ENCODE assay signal across 10 cellular contexts in genomic region chr12:10879-11812, GRCh38. TPM values are rescaled to one million over a fixed set of nuclear protein-coding genes. Genes with fewer than 3 reads are reported as not detected.
DNase-seq lines count a peak whose midpoint lies in the region; ATAC-seq, FAIRE-seq and TF ChIP-seq lines count a peak whose summit lies in the region.
"Not testable (repeated sequence)": the region's sequence is repeated elsewhere in the genome, so short reads cannot be mapped to it uniquely, and the experiment has no call there.
"Had no signal": no experiment of that assay in that cellular context is flagged by ENCODE, and none has a peak within 500 bp of the region (broad histone marks: within the 10 kb centered on the region; RNA-seq: fewer than 3 reads in every experiment).

No MANE protein-coding gene starts in this region.

- not testable (repeated sequence) for H3K27me3 Mint-ChIP-seq in T-cell; activated T-helper 17 cell treated with anti-CD3 and anti-CD28 coated beads, Interleukin-2, amount 50 U/mL, for 72 hours; endothelial cell (ENCODE audit: unreplicated experiment); natural killer cell (ENCODE audit: low read depth in 2 of 2); progenitor cell of endocrine pancreas

- H3K27ac Mint-ChIP-seq in T-cell; activated T-helper 17 cell treated with anti-CD3 and anti-CD28 coated beads, Interleukin-2, amount 50 U/mL, for 72 hours; endothelial cell (ENCODE audit: unreplicated experiment); natural killer cell; progenitor cell of endocrine pancreas: not testable (repeated sequence)

- H3K9me3 Mint-ChIP-seq in T-cell; activated T-helper 17 cell treated with anti-CD3 and anti-CD28 coated beads, Interleukin-2, amount 50 U/mL, for 72 hours; endothelial cell (ENCODE audit: unreplicated experiment); natural killer cell; progenitor cell of endocrine pancreas (ENCODE audit: low read depth): not testable (repeated sequence)

- H3K4me3 Mint-ChIP-seq in T-cell; activated T-helper 17 cell treated with anti-CD3 and anti-CD28 coated beads, Interleukin-2, amount 50 U/mL, for 72 hours; endothelial cell (ENCODE audit: unreplicated experiment); natural killer cell; progenitor cell of endocrine pancreas (ENCODE audit: low read depth): not testable (repeated sequence)

- H3K4me1 ChIP-seq in HCT116 (ENCODE audit: control insufficient read depth in 1 of 2, insufficient read depth in 2 of 2, low read length in 2 of 2); HepG2 (ENCODE audit: insufficient read depth, low read length); upper lobe of right lung: not testable (repeated sequence)

- not testable (repeated sequence) for H3K79me2 ChIP-seq in HCT116 (ENCODE audit: insufficient read depth, low read length); HepG2 (ENCODE audit: insufficient read depth, low read length)

- not testable (repeated sequence) for H3K9me3 ChIP-seq in HCT116 (ENCODE audit: control insufficient read depth in 1 of 2, insufficient read depth in 1 of 2, low read depth in 1 of 2, low read length in 2 of 2); HepG2 (ENCODE audit: low read length); upper lobe of right lung

- not testable (repeated sequence) for H4K20me1 ChIP-seq in HCT116 (ENCODE audit: insufficient read depth); HepG2 (ENCODE audit: insufficient read depth, low read length)

- not testable (repeated sequence) for H3K36me3 ChIP-seq in HCT116 (ENCODE audit: control insufficient read depth in 1 of 2, insufficient read depth in 2 of 2, low read length in 2 of 2); HepG2 (replicated peaks in 1 of 2; ENCODE audit: control insufficient read depth in 1 of 2, insufficient read depth in 2 of 2, low read length in 2 of 2); upper lobe of right lung

- FAIRE-seq in HepG2 (lab: Jason Lieb, UNC): not testable (repeated sequence)

- TF ChIP-seq CTCF in HCT116 (IDR thresholded peaks at IDR 0.05 in 2 of 3, conservative IDR thresholded peaks at IDR 0.05 in 1 of 3; ENCODE audit: borderline replicate concordance in 1 of 3, insufficient read depth in 1 of 3, low read depth in 2 of 3, low read length in 2 of 3) (peak in 2 of 3 experiments; percentile 22 to 30; a peak in 2 of 6 replicates), endothelial cell (IDR thresholded peaks at IDR 0.05; ENCODE audit: unreplicated experiment) (peak; percentile 64), natural killer cell (IDR thresholded peaks at IDR 0.05) (peak; percentile 12), progenitor cell of endocrine pancreas (IDR thresholded peaks at IDR 0.05; ENCODE audit: unreplicated experiment) (peak; percentile 7), upper lobe of right lung (IDR thresholded peaks at IDR 0.05) (peak; percentile 24)
- TF ChIP-seq CTCF in HepG2 (CRISPR knock-in tag; IDR thresholded peaks at IDR 0.05): not testable (repeated sequence)

- H3K4me1 Mint-ChIP-seq in T-cell; activated T-helper 17 cell treated with anti-CD3 and anti-CD28 coated beads, Interleukin-2, amount 50 U/mL, for 72 hours; endothelial cell (ENCODE audit: unreplicated experiment); natural killer cell; progenitor cell of endocrine pancreas (ENCODE audit: low read depth): not testable (repeated sequence)

- not testable (repeated sequence) for H3K4me3 ChIP-seq in HCT116 (replicated peaks in 1 of 2; ENCODE audit: low read depth in 1 of 2, low read length in 2 of 2); HepG2 (replicated peaks in 1 of 3; ENCODE audit: insufficient read depth in 1 of 3, low read depth in 2 of 3, low read length in 3 of 3); upper lobe of right lung

- H3K9ac ChIP-seq in HCT116 (ENCODE audit: low read length); HepG2 (ENCODE audit: insufficient read depth, low read depth, low read length): not testable (repeated sequence)

- intact Hi-C loops in HCT116 (cut with micrococcal nuclease); HepG2 (cut with micrococcal nuclease; ENCODE audit: unreplicated experiment); natural killer cell (cut with micrococcal nuclease); upper lobe of right lung (cut with DNase I): not testable (repeated sequence)

- TF ChIP-seq POLR2A in HCT116 (IDR thresholded peaks at IDR 0.05; ENCODE audit: borderline replicate concordance, extremely low read depth, insufficient read depth, insufficient read length); HepG2 (IDR thresholded peaks at IDR 0.05; ENCODE audit: insufficient read depth in 1 of 2, low read depth in 2 of 2, low read length in 2 of 2): not testable (repeated sequence)

- H3K9me2 ChIP-seq in HCT116 (ENCODE audit: insufficient read depth): not testable (repeated sequence)

- not testable (repeated sequence) for H3K4me2 ChIP-seq in HCT116 (ENCODE audit: low read length); HepG2 (ENCODE audit: low read depth, low read length)

- not testable (repeated sequence) for H3K36me3 Mint-ChIP-seq in T-cell; activated T-helper 17 cell treated with anti-CD3 and anti-CD28 coated beads, Interleukin-2, amount 50 U/mL, for 72 hours (ENCODE audit: low read depth); endothelial cell (ENCODE audit: low read depth, unreplicated experiment); natural killer cell; progenitor cell of endocrine pancreas (ENCODE audit: insufficient read depth)

- not testable (repeated sequence) for ATAC-seq in HCT116, upper lobe of right lung
- ATAC-seq in T-cell (replicated peaks in 1 of 4): peak in 3 of 4 experiments; percentile 52 to 64 (median 57)
- ATAC-seq in activated T-helper 17 cell treated with anti-CD3 and anti-CD28 coated beads, Interleukin-2, amount 50 U/mL, for 72 hours (replicated peaks): peak; percentile 11
- ATAC-seq in HepG2: peak; percentile 29; the same call in 1 of the 3 replicates
- ATAC-seq in natural killer cell: peak in 2 of 3 donors; percentile 43 to 70

- BruUV-seq in HCT116 (replicated peaks; lab: Mats Ljungman, UMichigan); HepG2 (replicated peaks; lab: Mats Ljungman, UMichigan): not testable (repeated sequence)

- POLR2A ChIA-PET in HCT116 (lab: Charles Lee); T-cell (lab: Charles Lee); HepG2 (lab: Yijun Ruan, JAX): not testable (repeated sequence)

- WGBS in HepG2 (ENCODE audit: low lambda C conversion rate): 93% methylated on average over 63 of the region's 81 CpGs

- TF ChIP-seq EP300 in HepG2 (IDR thresholded peaks at IDR 0.05; ENCODE audit: low read depth in 2 of 2, low read length in 2 of 2); HepG2 (CRISPR knock-in tag; IDR thresholded peaks at IDR 0.05; ENCODE audit: borderline replicate concordance): not testable (repeated sequence)

- not testable (repeated sequence) for TF ChIP-seq RAD21 in HCT116 (IDR thresholded peaks at IDR 0.05; ENCODE audit: low read depth); HepG2 (CRISPR knock-in tag; IDR thresholded peaks at IDR 0.05)

- H3K27me3 ChIP-seq in HCT116 (ENCODE audit: insufficient read depth, low read length); HepG2 (ENCODE audit: control insufficient read depth in 1 of 2, insufficient read depth in 2 of 2, low read length in 2 of 2); upper lobe of right lung: not testable (repeated sequence)

- in situ Hi-C loops in HepG2 (cut with HindIII; ENCODE audit: extremely low pct_ligation_motif_present, low pct_unique_long_range_greater_than_20kb): not testable (repeated sequence)

- RAD21 ChIA-PET in HCT116 (lab: Charles Lee; ENCODE audit: low non-redundant PET in 1 of 2, low total read pairs in 2 of 2, uncharacterized antibody in 2 of 2, unreplicated experiment in 2 of 2): not testable (repeated sequence)

- not testable (repeated sequence) for H3K27ac ChIP-seq in HCT116 (ENCODE audit: low read depth, low read length); HepG2 (ENCODE audit: extremely low read length, insufficient read depth, low read length); upper lobe of right lung

- H2AFZ ChIP-seq in HCT116 (ENCODE audit: low read depth, low read length, poor library complexity, severe bottlenecking); HepG2 (ENCODE audit: low read length): not testable (repeated sequence)

- CTCF ChIA-PET in HCT116 (lab: Charles Lee); T-cell (lab: Charles Lee); HepG2 (lab: Yijun Ruan, JAX; ENCODE audit: low intra/inter-chr PET ratio, low total read pairs): not testable (repeated sequence)

- DNase-seq in HCT116 (ENCODE audit: low read depth, low spot score); endothelial cell (ENCODE audit: low spot score); HepG2 (ENCODE audit: low spot score); natural killer cell; progenitor cell of endocrine pancreas (ENCODE audit: low spot score, unreplicated experiment): not testable (repeated sequence)
- DNase-seq in T-cell (peak in 1 of 34 experiments; percentile 48), upper lobe of right lung (peak; percentile 69)

RNA-seq across cellular contexts. Expression of gene IQSEC3, which starts 55.4 kb away (rescaled TPM):
- total RNA-seq in HCT116 (2021; ENCODE audit: unreplicated experiment): not detected
- polyA plus RNA-seq in HCT116 (2012): not detected in 2 replicates
- 1 to 10 TPM in 4 of 5 donors, under 1 TPM in 1; 0.30 to 7.3 (median 2.9) TPM for total RNA-seq in T-cell
- under 1 TPM; 0.05 to 0.39 TPM for total RNA-seq in activated T-helper 17 cell treated with anti-CD3 and anti-CD28 coated beads, Interleukin-2, amount 50 U/mL, for 72 hours
- total RNA-seq in endothelial cell (ENCODE audit: unreplicated experiment): 13.2 TPM
- total RNA-seq in HepG2 (2016; rRNA removed; fragmentation: Illumina TruSeq; extraction: Trizol): not detected in 2 replicates
- not detected in 2 replicates for total RNA-seq in HepG2 (2016; cell fraction: cytosol; rRNA removed; fragmentation: Illumina TruSeq; extraction: Trizol; ENCODE audit: low read depth)
- total RNA-seq in HepG2 (2016; cell fraction: insoluble cytoplasmic fraction; rRNA removed; fragmentation: Illumina TruSeq; extraction: Trizol): not detected in 2 replicates
- not detected in 2 replicates for total RNA-seq in HepG2 (2016; cell fraction: membrane; rRNA removed; fragmentation: Illumina TruSeq; extraction: Trizol)
- not detected in 2 replicates for total RNA-seq in HepG2 (2016; cell fraction: nucleus; rRNA removed; fragmentation: Illumina TruSeq; extraction: Trizol)
- polyA plus RNA-seq in HepG2 (2011; rRNA removed): not detected in 2 replicates
- not detected in 2 replicates for polyA plus RNA-seq in HepG2 (2011; cell fraction: cytosol; rRNA removed)
- not detected in 2 replicates for polyA plus RNA-seq in HepG2 (2011; cell fraction: nucleus; rRNA removed)
- not detected in 2 replicates for polyA plus RNA-seq in HepG2 (2012)
- not detected in 2 replicates for polyA plus RNA-seq in HepG2 (2016; cell fraction: cytosol; fragmentation: Illumina TruSeq; extraction: Trizol; ENCODE audit: low read depth)
- polyA plus RNA-seq in HepG2 (2016; cell fraction: insoluble cytoplasmic fraction; fragmentation: Illumina TruSeq; extraction: Trizol; ENCODE audit: low read depth): not detected in 2 replicates
- polyA plus RNA-seq in HepG2 (2016; cell fraction: membrane; fragmentation: Illumina TruSeq; extraction: Trizol; ENCODE audit: low read depth): not detected in 2 replicates
- polyA plus RNA-seq in HepG2 (2016; cell fraction: nucleus; fragmentation: Illumina TruSeq; extraction: Trizol; ENCODE audit: insufficient read depth, low read depth): not detected in 2 replicates
- polyA minus RNA-seq in HepG2 (2011; rRNA and poly(A)+ RNA removed; ENCODE audit: low replicate concordance): not detected in 2 replicates
- polyA minus RNA-seq in HepG2 (2011; cell fraction: cytosol; rRNA and poly(A)+ RNA removed): not detected in 2 replicates
- polyA minus RNA-seq in HepG2 (2011; cell fraction: nucleus; rRNA and poly(A)+ RNA removed): not detected in 2 replicates
- 1 to 10 TPM; 4.4 to 7.1 (median 5.3) TPM for total RNA-seq in natural killer cell
- total RNA-seq in progenitor cell of endocrine pancreas: 1.4 and 2.5 TPM in 2 replicates
- 4.6 TPM for total RNA-seq in upper lobe of right lung
- total RNA-seq: H4, OCI-LY7 had no signal
